In genomic region chr21:38478782-38479181, GRCh38 we compare ENCODE assay signal across 14 cellular contexts. TPM values are rescaled to one million over a fixed set of nuclear protein-coding genes. Genes with fewer than 3 reads are reported as not detected.
A peak's percentile ranks its signal among the peaks of the same experiment; 100 is the strongest.
DNase-seq lines count a peak whose midpoint lies in the region; ATAC-seq and TF ChIP-seq lines count a peak whose summit lies in the region.
"Had no signal": no experiment of that assay in that cellular context is flagged by ENCODE, and none has a peak within 500 bp of the region (broad histone marks: within the 10 kb centered on the region; RNA-seq: fewer than 3 reads in every experiment).

No MANE protein-coding gene starts in this region.

- TF ChIP-seq CTCF in brain microvascular endothelial cell (IDR thresholded peaks at IDR 0.05; ENCODE audit: low read depth, low read length, missing control alignments) = no peak

- H3K27me3 Mint-ChIP-seq in activated CD4-positive, alpha-beta T cell treated with anti-CD3 and anti-CD28 coated beads, Interleukin-2, amount 10 ng/mL, durations not matched to agents 24 days and 14 days = peaks cover 62% of the 10 kb centered on the region

- no peak for ATAC-seq in HG03457 (IDR thresholded peaks at IDR 0.05; ENCODE audit: unreplicated experiment)
- ATAC-seq: WTC11 had no signal

- in situ Hi-C loops in brain microvascular endothelial cell (cut with HindIII; ENCODE audit: low pct_ligation_motif_present, low sequenced_read_pairs) = no loop called here

- no peaks in the 10 kb centered on the region for H3K9me3 Mint-ChIP-seq in activated CD4-positive, alpha-beta T cell treated with anti-CD3 and anti-CD28 coated beads, Interleukin-2, amount 10 ng/mL, durations not matched to agents 24 days and 14 days
- H3K9me3 Mint-ChIP-seq: WTC11 had no signal

- H3K4me3 ChIP-seq in brain microvascular endothelial cell (ENCODE audit: low read depth, low read length) = no peak overlapping the region

- no peak overlapping the region for H3K4me3 Mint-ChIP-seq in activated CD4-positive, alpha-beta T cell treated with anti-CD3 and anti-CD28 coated beads, Interleukin-2, amount 10 ng/mL, durations not matched to agents 24 days and 14 days
- H3K4me3 Mint-ChIP-seq: WTC11 had no signal

- DNase-seq in activated CD4-positive, alpha-beta T cell treated with anti-CD3 and anti-CD28 coated beads, Interleukin-2, amount 10 ng/mL, durations not matched to agents 24 days and 14 days = peak; percentile 66
- DNase-seq in activated CD4-positive, alpha-beta T cell treated with anti-CD3 and anti-CD28 coated beads, Interleukin-2, amount 50 U/mL, for 1 hour = no peak
- DNase-seq in M059J (ENCODE audit: low read depth) (peak; percentile 82), brain microvascular endothelial cell (peak; percentile 74), non-pigmented ciliary epithelial cell (ENCODE audit: low read depth) (peak; percentile 71), NCI-H526 treated with DMSO at 0.1 percent for 48 hours (lab: John Stamatoyannopoulos, UW) (no peak)
- DNase-seq in stimulated activated naive CD4-positive, alpha-beta T cell treated with Interleukin-2 at 50 U/mL for 16 hours (lab: John Stamatoyannopoulos, UW) = no peak
- DNase-seq: activated naive CD4-positive, alpha-beta T cell treated with anti-CD3 and anti-CD28 coated beads, Interleukin-2, amount 50 U/mL, for 16 hours; cortex of kidney; NCI-H446; occipital lobe; SHP77 had no signal

- H3K27ac ChIP-seq in brain microvascular endothelial cell = no peak overlapping the region

- H3K4me1 Mint-ChIP-seq in activated CD4-positive, alpha-beta T cell treated with anti-CD3 and anti-CD28 coated beads, Interleukin-2, amount 10 ng/mL, durations not matched to agents 24 days and 14 days = peaks cover 9% of the 10 kb centered on the region

- H3K36me3 ChIP-seq in brain microvascular endothelial cell (replicated peaks) = no peaks in the 10 kb centered on the region

- intact Hi-C loops in activated CD4-positive, alpha-beta T cell treated with anti-CD3 and anti-CD28 coated beads, Interleukin-2, amount 10 ng/mL, durations not matched to agents 24 days and 14 days (cut with micrococcal nuclease) = loop anchor here (1.0 kb wide), 1 partner anchor 289 kb away; no protein-coding TSS in a partner anchor

- no peak overlapping the region for H3K27ac Mint-ChIP-seq in activated CD4-positive, alpha-beta T cell treated with anti-CD3 and anti-CD28 coated beads, Interleukin-2, amount 10 ng/mL, durations not matched to agents 24 days and 14 days
- H3K27ac Mint-ChIP-seq: WTC11 had no signal

- no peaks in the 10 kb centered on the region for H3K36me3 Mint-ChIP-seq in activated CD4-positive, alpha-beta T cell treated with anti-CD3 and anti-CD28 coated beads, Interleukin-2, amount 10 ng/mL, durations not matched to agents 24 days and 14 days (ENCODE audit: low read depth)
- H3K36me3 Mint-ChIP-seq: WTC11 had no signal

- H3K27me3 ChIP-seq in brain microvascular endothelial cell (replicated peaks) = no peaks in the 10 kb centered on the region

RNA-seq across cellular contexts. Expression of gene ERG, which starts 19.5 kb away (rescaled TPM):
- 0.12 and 0.14 TPM in 2 replicates for total RNA-seq in activated CD4-positive, alpha-beta T cell treated with anti-CD3 and anti-CD28 coated beads, Interleukin-2, amount 10 ng/mL, durations not matched to agents 24 days and 14 days
- 0.10 TPM in 1 of 2 replicates, not detected in the other for total RNA-seq in M059J (2014; rRNA removed; shearing (Covaris generic))

Comparison
In these comparisons a context has a peak if more than half of its experiments do, and no peak if none do; other contexts are left out.
1. DNase-seq: peak in activated CD4-positive, alpha-beta T cell treated with anti-CD3 and anti-CD28 coated beads, Interleukin-2, amount 10 ng/mL, durations not matched to agents 24 days and 14 days (single experiment), M059J (single experiment), brain microvascular endothelial cell (single experiment) and non-pigmented ciliary epithelial cell (single experiment); none in activated CD4-positive, alpha-beta T cell treated with anti-CD3 and anti-CD28 coated beads, Interleukin-2, amount 50 U/mL, for 1 hour (single experiment), stimulated activated naive CD4-positive, alpha-beta T cell treated with Interleukin-2 at 50 U/mL for 16 hours (single experiment) and NCI-H526 treated with DMSO at 0.1 percent for 48 hours (single experiment).